1 cellular context compared by ENCODE assay signal in genomic region chr9:94975480-94976452, GRCh38.
TF ChIP-seq lines count a peak whose summit lies in the region.

No MANE protein-coding gene starts in this region.

TF ChIP-seq in HepG2, 621 proteins besides CTCF, POLR2A, EP300 and RAD21 (continued from another document and continues in another):
- TF ChIP-seq ZNF646 (CRISPR knock-in tag; IDR thresholded peaks at IDR 0.05) (no peak), ZNF629 (CRISPR knock-in tag; conservative IDR thresholded peaks at IDR 0.05) (no peak), CREBL2 (CRISPR knock-in tag; IDR thresholded peaks at IDR 0.05; ENCODE audit: borderline replicate concordance) (no peak), ZHX2 (IDR thresholded peaks at IDR 0.05; ENCODE audit: low read depth) (no peak), ZHX2 (CRISPR knock-in tag; IDR thresholded peaks at IDR 0.05; ENCODE audit: borderline replicate concordance) (no peak), EHMT2 (IDR thresholded peaks at IDR 0.05; ENCODE audit: borderline replicate concordance, low read depth, low read length) (no peak), MAX (IDR thresholded peaks at IDR 0.05) (0 out of 2 replicates have a peak, but pooled peaks have one; percentile 29), SOX6 (IDR thresholded peaks at IDR 0.05) (no peak), SOX6 (CRISPR knock-in tag; IDR thresholded peaks at IDR 0.05) (peak; percentile 40; the same call in 1 of the 2 replicates), IKZF1 (IDR thresholded peaks at IDR 0.05) (no peak), DDIT3 (CRISPR knock-in tag; IDR thresholded peaks at IDR 0.05) (no peak), ZNF572 (CRISPR knock-in tag; IDR thresholded peaks at IDR 0.05) (no peak), ZKSCAN1 (IDR thresholded peaks at IDR 0.05; ENCODE audit: low read length) (no peak), ARID5B (CRISPR knock-in tag; IDR thresholded peaks at IDR 0.05) (peak; percentile 50; the same call in 1 of the 2 replicates), ZNF430 (CRISPR knock-in tag; IDR thresholded peaks at IDR 0.05) (peak; percentile 40; the same call in 1 of the 2 replicates), ISX (CRISPR knock-in tag; conservative IDR thresholded peaks at IDR 0.05) (no peak), ZNF501 (CRISPR knock-in tag; IDR thresholded peaks at IDR 0.05) (peak; percentile 21; the same call in 1 of the 2 replicates), ZMYM3 (CRISPR knock-in tag; IDR thresholded peaks at IDR 0.05) (no peak), ZSCAN5A (CRISPR knock-in tag; IDR thresholded peaks at IDR 0.05; ENCODE audit: borderline replicate concordance) (no peak), MXD1 (CRISPR knock-in tag; IDR thresholded peaks at IDR 0.05) (no peak), KAT7 (CRISPR knock-in tag; IDR thresholded peaks at IDR 0.05; ENCODE audit: borderline replicate concordance) (no peak; the same call in 1 of the 2 replicates), ZNF816 (CRISPR knock-in tag; IDR thresholded peaks at IDR 0.05; ENCODE audit: borderline replicate concordance) (no peak), ZUFSP (CRISPR knock-in tag; IDR thresholded peaks at IDR 0.05; ENCODE audit: borderline replicate concordance) (no peak), ZNF557 (CRISPR knock-in tag; IDR thresholded peaks at IDR 0.05) (no peak), ARNT2 (CRISPR knock-in tag; IDR thresholded peaks at IDR 0.05; ENCODE audit: low read depth) (no peak), ZBTB14 (CRISPR knock-in tag; IDR thresholded peaks at IDR 0.05) (no peak), E2F2 (CRISPR knock-in tag; IDR thresholded peaks at IDR 0.05; ENCODE audit: borderline replicate concordance) (no peak), SKI (IDR thresholded peaks at IDR 0.05; ENCODE audit: partially characterized antibody) (no peak), ARHGAP35 (CRISPR knock-in tag; IDR thresholded peaks at IDR 0.05; ENCODE audit: borderline replicate concordance) (no peak), ZBTB21 (CRISPR knock-in tag; IDR thresholded peaks at IDR 0.05) (no peak), ZNF549 (CRISPR knock-in tag; IDR thresholded peaks at IDR 0.05) (no peak), ZFY (CRISPR knock-in tag; IDR thresholded peaks at IDR 0.05) (0 out of 2 replicates have a peak, but pooled peaks have one; percentile 20), ZNF234 (CRISPR knock-in tag; conservative IDR thresholded peaks at IDR 0.05) (no peak)
